Comparison of ENCODE assay signal across 1 cellular context in the genomic region with DNA sequence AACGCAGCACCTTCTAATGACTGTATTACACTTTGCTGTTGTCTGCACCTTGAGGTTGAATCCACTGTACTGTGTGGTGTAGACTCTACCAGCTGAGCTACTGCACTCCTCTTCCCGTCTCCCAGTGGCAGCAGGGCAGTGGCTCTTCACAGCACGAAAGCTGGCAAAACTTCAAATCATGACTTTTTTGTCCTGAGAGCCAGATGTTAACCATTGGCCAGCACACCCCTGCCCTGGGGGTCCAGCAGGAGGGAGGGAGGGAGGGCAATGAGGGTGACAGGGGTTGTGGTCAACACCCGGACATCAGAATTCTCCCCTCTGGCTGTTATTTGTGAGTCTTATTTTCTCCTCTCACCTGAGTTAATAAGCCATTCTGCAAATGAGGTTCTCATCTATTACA.
TF ChIP-seq lines count a peak whose summit lies in the region.

No MANE protein-coding gene starts in this region.

TF ChIP-seq in SK-N-SH treated with all-trans-retinoic acid at 6 μM for 48 hours, 23 proteins besides CTCF, POLR2A, EP300 and RAD21 (continued from another document):
- TF ChIP-seq TCF4 (CRISPR knock-in tag; IDR thresholded peaks at IDR 0.05; ENCODE audit: borderline replicate concordance) = no peak
- no peak for TF ChIP-seq ZFP30 (CRISPR knock-in tag; IDR thresholded peaks at IDR 0.05)
- TF ChIP-seq, protein P1, sequence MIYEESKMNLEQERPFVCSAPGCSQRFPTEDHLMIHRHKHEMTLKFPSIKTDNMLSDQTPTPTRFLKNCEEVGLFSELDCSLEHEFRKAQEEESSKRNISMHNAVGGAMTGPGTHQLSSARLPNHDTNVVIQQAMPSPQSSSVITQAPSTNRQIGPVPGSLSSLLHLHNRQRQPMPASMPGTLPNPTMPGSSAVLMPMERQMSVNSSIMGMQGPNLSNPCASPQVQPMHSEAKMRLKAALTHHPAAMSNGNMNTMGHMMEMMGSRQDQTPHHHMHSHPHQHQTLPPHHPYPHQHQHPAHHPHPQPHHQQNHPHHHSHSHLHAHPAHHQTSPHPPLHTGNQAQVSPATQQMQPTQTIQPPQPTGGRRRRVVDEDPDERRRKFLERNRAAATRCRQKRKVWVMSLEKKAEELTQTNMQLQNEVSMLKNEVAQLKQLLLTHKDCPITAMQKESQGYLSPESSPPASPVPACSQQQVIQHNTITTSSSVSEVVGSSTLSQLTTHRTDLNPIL (CRISPR knock-in tag; IDR thresholded peaks at IDR 0.05; ENCODE audit: low read depth) = no peak
- TF ChIP-seq TOX (CRISPR knock-in tag; IDR thresholded peaks at IDR 0.05; ENCODE audit: borderline replicate concordance) = no peak
